Comparison of ENCODE assay signal across 9 cellular contexts in genomic region chr19:48815870-48816501, GRCh38. TPM values are rescaled to one million over a fixed set of nuclear protein-coding genes. Genes with fewer than 3 reads are reported as not detected.
DNase-seq lines count a peak whose midpoint lies in the region; ATAC-seq and TF ChIP-seq lines count a peak whose summit lies in the region.
"Had no signal": no experiment of that assay in that cellular context is flagged by ENCODE, and none has a peak within 500 bp of the region (broad histone marks: within the 10 kb centered on the region; RNA-seq: fewer than 3 reads in every experiment).

No MANE protein-coding gene starts in this region.

- peak in 1 of 9 donors; percentile 18 for TF ChIP-seq CTCF in heart right ventricle (IDR thresholded peaks at IDR 0.05)
- TF ChIP-seq CTCF in OCI-LY7 (conservative IDR thresholded peaks at IDR 0.05; ENCODE audit: low read length): no peak
- TF ChIP-seq CTCF in upper lobe of left lung (IDR thresholded peaks at IDR 0.05): peak in 1 of 6 experiments; percentile 39

- CTCF ChIA-PET in OCI-LY7 (lab: Charles Lee; ENCODE audit: unreplicated experiment): interaction anchor here (0.6 to 0.8 kb wide), 2 partner anchors 20 to 178 kb away, joined by 3 read pairs; partner anchors contain the start of genes HSD17B14 and RUVBL2

- no peaks in the 10 kb centered on the region for H4K20me1 ChIP-seq in OCI-LY7 (ENCODE audit: insufficient read depth, low read length)

- H3K27me3 ChIP-seq in heart right ventricle (no peaks in the 10 kb centered on the region), right cardiac atrium (ENCODE audit: control insufficient read depth, insufficient read depth) (no peaks in the 10 kb centered on the region), upper lobe of left lung (no peaks in the 10 kb centered on the region)

- H3K36me3 ChIP-seq in heart right ventricle: no peaks in the 10 kb centered on the region
- no peaks in the 10 kb centered on the region for H3K36me3 ChIP-seq in OCI-LY7 (ENCODE audit: insufficient read depth, low read length)
- H3K36me3 ChIP-seq in upper lobe of left lung: no peaks in the 10 kb centered on the region

- no peak for TF ChIP-seq POLR2A in upper lobe of left lung (IDR thresholded peaks at IDR 0.05)

- intact Hi-C loops in heart right ventricle (cut with DNase I): no loop called here
- intact Hi-C loops in left cardiac atrium (cut with DNase I): no loop called here
- intact Hi-C loops in OCI-LY7 (cut with micrococcal nuclease; ENCODE audit: unreplicated experiment): no loop called here
- intact Hi-C loops in right cardiac atrium (cut with DNase I): loop anchor here in 1 of 4 donors (2.0 kb wide), 1 partner anchor 19 kb away; no protein-coding TSS in a partner anchor

- peak in 3 of 8 donors; percentile 17 to 24 (median 17) for ATAC-seq in heart right ventricle
- no peak for ATAC-seq in left cardiac atrium
- ATAC-seq in right cardiac atrium: no peak
- ATAC-seq in upper lobe of left lung (ENCODE audit: low FRiP score in 2 of 2): no peak
- ATAC-seq in HG03045 (IDR thresholded peaks at IDR 0.05; ENCODE audit: unreplicated experiment): no peak

- H3K4me2 ChIP-seq in OCI-LY7 (ENCODE audit: low read length): no peak overlapping the region

- H3K4me1 ChIP-seq in heart right ventricle (peaks cover 5 to 36% (median 20%) of the 10 kb centered on the region in 9 donors), OCI-LY7 (ENCODE audit: insufficient read depth, low read length, poor library complexity, severe bottlenecking) (peaks cover 27% of the 10 kb centered on the region), right cardiac atrium (ENCODE audit: control insufficient read depth, insufficient read depth, low read length) (peaks cover 2% of the 10 kb centered on the region), upper lobe of left lung (peaks cover 20 to 53% (median 34%) of the 10 kb centered on the region in 4 donors)

- H3K9me3 ChIP-seq in heart right ventricle: no peaks in the 10 kb centered on the region
- no peaks in the 10 kb centered on the region for H3K9me3 ChIP-seq in OCI-LY7 (ENCODE audit: low read length)
- no peaks in the 10 kb centered on the region for H3K9me3 ChIP-seq in right cardiac atrium (ENCODE audit: control insufficient read depth, low read length)
- no peaks in the 10 kb centered on the region for H3K9me3 ChIP-seq in upper lobe of left lung

- DNase-seq in heart right ventricle (no peak), left cardiac atrium (no peak), OCI-LY7 (ENCODE audit: low spot score) (peak; percentile 55), right cardiac atrium (no peak), upper lobe of left lung (peak in 1 of 2 donors; percentile 65), islet precursor cell (no peak), inferior parietal cortex (ENCODE audit: extremely low spot score) (no peak)
- DNase-seq: stimulated activated CD4-positive, alpha-beta T cell treated with anti-CD3 and anti-CD28 coated beads, Interleukin-4, amount 100 ng/mL, for 4 hours had no signal

- BruUV-seq in OCI-LY7 (replicated peaks; lab: Mats Ljungman, UMichigan): no TSS peak

- WGBS in heart right ventricle, 2 donors: 32 to 44% methylated on average over 14 of the region's 14 CpGs
- 47% methylated on average over 14 of the region's 14 CpGs for WGBS in right cardiac atrium
- 50 to 54% methylated on average over 14 of the region's 14 CpGs for WGBS in upper lobe of left lung, 2 donors

- TF ChIP-seq EP300 in upper lobe of left lung (IDR thresholded peaks at IDR 0.05): no peak

- H3K9me2 ChIP-seq in OCI-LY7 (ENCODE audit: insufficient read depth, low read length): no peaks in the 10 kb centered on the region

- H2AFZ ChIP-seq in OCI-LY7 (ENCODE audit: low read length): no peak overlapping the region

- H3K79me2 ChIP-seq in OCI-LY7 (ENCODE audit: insufficient read depth, low read depth, low read length): no peaks in the 10 kb centered on the region

- H3K4me3 ChIP-seq in heart right ventricle: no peak overlapping the region
- no peak overlapping the region for H3K4me3 ChIP-seq in OCI-LY7 (ENCODE audit: low read depth, low read length, poor library complexity, severe bottlenecking)
- no peak overlapping the region for H3K4me3 ChIP-seq in right cardiac atrium (ENCODE audit: low read length)
- H3K4me3 ChIP-seq in upper lobe of left lung: no peak overlapping the region

- H3K27ac ChIP-seq in heart right ventricle (peak overlapping the region in 6 of 10 donors; percentile 24 to 76 (median 60)), OCI-LY7 (ENCODE audit: low read depth, low read length, poor library complexity, severe bottlenecking) (no peak overlapping the region), right cardiac atrium (ENCODE audit: low read length) (peak overlapping the region; percentile 11), upper lobe of left lung (peak overlapping the region; percentile 42 to 79 (median 47))

- POLR2A ChIA-PET in OCI-LY7 (lab: Charles Lee): interaction anchor here (0.7 to 0.9 kb wide), 2 partner anchors 9 to 15 kb away, joined by 3 to 4 read pairs; no protein-coding TSS in a partner anchor

RNA-seq across cellular contexts. Expression of gene BCAT2, which starts 5.2 kb away (rescaled TPM):
- total RNA-seq in heart right ventricle: 10 to 100 TPM; 49.9 to 77.8 (median 65.2) TPM
- polyA plus RNA-seq in heart right ventricle: 10 to 100 TPM; 43.7 to 96.7 TPM
- 10 to 100 TPM; 29.8 to 37.7 TPM for total RNA-seq in left cardiac atrium
- total RNA-seq in OCI-LY7 (2014; rRNA removed; shearing (Covaris generic)): 44.5 and 47.2 TPM in 2 replicates
- 35.9 and 53.0 TPM in 2 replicates for total RNA-seq in OCI-LY7 (2022)
- 10 to 100 TPM; 24.6 to 46.7 (median 37.9) TPM for total RNA-seq in right cardiac atrium
- polyA plus RNA-seq in right cardiac atrium: 39.7 TPM
- 100 to 1,000 TPM in 1 of 6 donors, 10 to 100 TPM in 5; 50.7 to 221 (median 81.2) TPM for total RNA-seq in upper lobe of left lung

RNA-seq across cellular contexts. Expression of gene HSD17B14, which starts 20.3 kb away (rescaled TPM):
- total RNA-seq in heart right ventricle: 1 to 10 TPM; 1.1 to 5.3 (median 3.1) TPM
- polyA plus RNA-seq in heart right ventricle: 1 to 10 TPM; 2.4 to 2.7 TPM
- total RNA-seq in left cardiac atrium: 1 to 10 TPM; 2.8 to 5.4 TPM
- 4.5 and 4.9 TPM in 2 replicates for total RNA-seq in OCI-LY7 (2014; rRNA removed; shearing (Covaris generic))
- 1.8 and 3.2 TPM in 2 replicates for total RNA-seq in OCI-LY7 (2022)
- 1 to 10 TPM; 4.0 to 7.6 (median 5.5) TPM for total RNA-seq in right cardiac atrium
- polyA plus RNA-seq in right cardiac atrium: 4.0 TPM
- 10 to 100 TPM; 13.8 to 65.0 (median 28.5) TPM for total RNA-seq in upper lobe of left lung

RNA-seq across cellular contexts. Expression of gene PLEKHA4, which starts 52.4 kb away (rescaled TPM):
- total RNA-seq in heart right ventricle (10 to 100 TPM; 18.5 to 70.6 (median 25.1) TPM), left cardiac atrium (10 to 100 TPM; 29.6 to 67.1 TPM), OCI-LY7 (2022) (8.1 and 8.8 TPM in 2 replicates), right cardiac atrium (10 to 100 TPM; 37.4 to 50.2 (median 44.0) TPM), upper lobe of left lung (10 to 100 TPM in 5 of 6 donors, 1 to 10 TPM in 1; 6.3 to 34.9 (median 21.2) TPM)
- polyA plus RNA-seq in heart right ventricle (10 to 100 TPM; 29.3 to 29.5 TPM), right cardiac atrium (32.0 TPM)
- total RNA-seq in OCI-LY7 (2014; rRNA removed; shearing (Covaris generic)): 4.7 and 8.4 TPM in 2 replicates

RNA-seq across cellular contexts. Expression of gene PPP1R15A, which starts 56.2 kb away (rescaled TPM):
- 100 to 1,000 TPM in 1 of 10 donors, 10 to 100 TPM in 9; 55.4 to 123 (median 73.7) TPM for total RNA-seq in heart right ventricle
- 100 to 1,000 TPM in 1 of 2 donors, 10 to 100 TPM in 1; 59.6 to 192 TPM for polyA plus RNA-seq in heart right ventricle
- total RNA-seq in left cardiac atrium: 10 to 100 TPM; 67.2 to 78.6 TPM
- total RNA-seq in OCI-LY7 (2014; rRNA removed; shearing (Covaris generic)): 31.5 and 31.7 TPM in 2 replicates
- total RNA-seq in OCI-LY7 (2022): 23.4 and 23.8 TPM in 2 replicates
- total RNA-seq in right cardiac atrium: 10 to 100 TPM; 60.8 to 80.2 (median 70.9) TPM
- 156 TPM for polyA plus RNA-seq in right cardiac atrium
- 100 to 1,000 TPM in 5 of 6 donors, 10 to 100 TPM in 1; 96.2 to 194 (median 114) TPM for total RNA-seq in upper lobe of left lung
